ENCODE assay signal across 8 cellular contexts in the genomic region with DNA sequence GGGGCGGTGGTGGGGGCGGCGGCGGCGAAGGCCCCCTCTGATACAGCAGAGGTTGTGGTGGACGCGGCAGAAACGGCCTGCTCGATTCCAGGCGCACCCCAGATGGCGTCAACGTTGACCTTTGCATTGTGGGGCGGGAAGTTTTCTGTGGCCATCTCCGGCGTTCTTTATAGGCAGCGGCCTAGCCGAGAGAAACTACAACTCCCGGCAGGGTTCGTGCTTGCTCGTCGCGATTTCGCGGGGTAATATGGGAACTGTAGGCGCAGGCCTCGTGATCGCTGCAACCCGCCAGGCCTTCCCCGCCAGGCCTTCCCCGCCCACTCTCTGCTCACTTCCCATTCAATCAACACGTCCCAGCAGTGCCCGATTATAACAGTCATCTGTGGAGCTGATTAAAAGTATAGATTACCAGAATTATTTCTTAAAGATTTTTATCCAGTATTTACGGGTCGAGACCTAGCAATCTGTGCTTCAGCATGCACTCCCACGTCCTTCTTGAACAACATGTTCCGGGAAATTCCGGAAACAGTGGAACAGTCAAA. TPM values are rescaled to one million over a fixed set of nuclear protein-coding genes. Genes with fewer than 3 reads are reported as not detected.
DNase-seq lines count a peak whose midpoint lies in the region; ATAC-seq and TF ChIP-seq lines count a peak whose summit lies in the region.

A gene (minus strand): TSS at position 74 of the 542 bp plus-strand sequence. CDS start 214 bp downstream, outside the sequence.

- TF ChIP-seq CTCF in CD14-positive monocyte (IDR thresholded peaks at IDR 0.05) (no peak), left lung (IDR thresholded peaks at IDR 0.05) (no peak)

- peak within 1 kb of the TSS; percentile 88 to 94 for H3K4me3 ChIP-seq in left lung

- ATAC-seq in GM19452 (IDR thresholded peaks at IDR 0.05; ENCODE audit: unreplicated experiment) = peak; percentile 93
- ATAC-seq in HG03575 (IDR thresholded peaks at IDR 0.05; ENCODE audit: extremely low read depth, insufficient number of reproducible peaks, low FRiP score, unreplicated experiment) = peak; percentile 95
- peak; percentile 98 for ATAC-seq in left lung

- peak within 1 kb of the TSS; percentile 88 to 92 for H3K27ac ChIP-seq in left lung

- peak within 1 kb of the TSS; percentile 82 to 95 (median 93) for H3K27ac Mint-ChIP-seq in CD14-positive monocyte

- no peaks in the 10 kb centered on the region for H3K9me3 ChIP-seq in left lung

- intact Hi-C loops in CD14-positive monocyte (cut with micrococcal nuclease) = loop anchor here (2.0 to 10.0 kb wide), 5 partner anchors 168 to 918 kb away; a partner anchor contains a TSS
- intact Hi-C loops in left lung (cut with DNase I) = loop anchor here in 1 of 2 donors (10.0 kb wide), 1 partner anchor 358 kb away; no protein-coding TSS in a partner anchor

- peaks cover 16 to 40% of the 10 kb centered on the region in 2 donors for H3K4me1 ChIP-seq in left lung

- peak within 1 kb of the TSS; percentile 81 to 85 for H3K4me3 Mint-ChIP-seq in CD14-positive monocyte

- peaks cover 16 to 25% of the 10 kb centered on the region in 2 donors for H3K36me3 Mint-ChIP-seq in CD14-positive monocyte

- no peaks in the 10 kb centered on the region for H3K9me3 Mint-ChIP-seq in CD14-positive monocyte

- DNase-seq in CD14-positive monocyte (ENCODE audit: low spot score) (peak; percentile 98), NCI-H82 (lab: John Stamatoyannopoulos, UW) (peak; percentile 98), dermis blood vessel endothelial cell (peak; percentile 99), left lung (peak; percentile 98)
- peak; percentile 91 to 95 for DNase-seq in activated CD4-positive, alpha-beta T cell treated with anti-CD3 and anti-CD28 coated beads, Interleukin-2, amount 50 U/mL, for 48 hours
- DNase-seq in stimulated activated CD4-positive, alpha-beta T cell treated with anti-CD3 and anti-CD28 coated beads, Interleukin-2, amount 100 ng/mL, for 4 hours (ENCODE audit: low read depth) = peak; percentile 94

- no peaks in the 10 kb centered on the region for H3K27me3 Mint-ChIP-seq in CD14-positive monocyte (ENCODE audit: low read depth in 3 of 3)

- H3K4me1 Mint-ChIP-seq in CD14-positive monocyte = peaks cover 34% of the 10 kb centered on the region

- peaks cover 0 to 22% of the 10 kb centered on the region in 2 donors for H3K36me3 ChIP-seq in left lung

- no peaks in the 10 kb centered on the region for H3K27me3 ChIP-seq in left lung

RNA-seq across cellular contexts. Expression of the gene that starts here (rescaled TPM):
- polyA plus RNA-seq in CD14-positive monocyte = 1 to 10 TPM; 4.5 to 5.8 TPM
- total RNA-seq in dermis blood vessel endothelial cell (60.2 and 61.3 TPM in 2 replicates), left lung (10 to 100 TPM; 37.4 to 39.3 TPM)

Comparison
In these comparisons a context has a peak if more than half of its experiments do, and no peak if none do; other contexts are left out.
1. Peak in every context shown above with its lines: DNase-seq, ATAC-seq, H3K4me3 ChIP-seq and H3K27ac ChIP-seq.